In the genomic region with DNA sequence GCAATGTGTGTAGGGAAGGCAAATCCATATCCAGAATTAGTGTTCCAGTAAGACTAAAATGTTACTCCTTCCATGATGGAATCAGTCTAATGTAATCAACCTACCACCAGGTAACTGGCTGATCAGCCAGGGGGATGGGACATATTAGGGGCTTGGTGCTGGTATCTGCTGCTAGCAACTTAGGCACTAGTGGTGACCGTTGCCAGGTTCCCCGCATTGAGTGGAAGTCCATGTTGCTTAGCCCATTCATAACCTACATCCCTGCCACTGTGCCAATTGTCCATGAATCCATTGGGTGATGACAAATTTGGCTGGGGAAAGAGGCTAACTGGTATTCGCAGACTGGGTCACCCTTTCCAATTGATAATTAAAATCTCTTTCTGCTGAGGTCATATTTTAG, we compare ENCODE assay signal across 34 cellular contexts.
"Had no signal": no experiment of that assay in that cellular context is flagged by ENCODE, and none has a peak within 500 bp of the region (broad histone marks: within the 10 kb centered on the region; RNA-seq: fewer than 3 reads in every experiment).

No MANE protein-coding gene starts in this region.

- H3K36me3 ChIP-seq: MG63 had no signal

- DNase-seq: Karpas-422, Kasumi-1, MG63, MM.1S, MV-4-11, NCI-H1092, NCI-H1092 treated with DMSO at 0.1 percent for 48 hours, NCI-H1105, NCI-H1105 treated with DMSO at 0.1 percent for 48 hours, NCI-H1417, NCI-H1417 treated with DMSO at 0.1 percent for 48 hours, NCI-H1436, NCI-H1436 treated with DMSO at 0.1 percent for 48 hours, NCI-H146, NCI-H1694, NCI-H1694 treated with DMSO at 0.1 percent for 48 hours, NCI-H187, NCI-H187 treated with DMSO at 0.1 percent for 48 hours, NCI-H1930, NCI-H2029, NCI-H2029 treated with DMSO at 0.1 percent for 48 hours, NCI-H2081, NCI-H2081 treated with DMSO at 0.1 percent for 48 hours, NCI-H2107, NCI-H2171, NCI-H2171 treated with DMSO at 0.1 percent for 48 hours, NCI-H2227 treated with DMSO at 0.1 percent for 48 hours, NCI-H226, NCI-H345, NCI-H446, NCI-H446 treated with DMSO at 0.1 percent for 48 hours, NCI-H510A, NCI-H510A treated with DMSO at 0.1 percent for 48 hours had no signal

- H3K27ac ChIP-seq: KMS-11 had no signal

- H3K4me3 ChIP-seq: MG63 had no signal

- H3K9ac ChIP-seq: KMS-11 had no signal

- H3K9me3 ChIP-seq: MG63 had no signal
